Comparison of ENCODE assay signal across 9 cellular contexts in the genomic region with DNA sequence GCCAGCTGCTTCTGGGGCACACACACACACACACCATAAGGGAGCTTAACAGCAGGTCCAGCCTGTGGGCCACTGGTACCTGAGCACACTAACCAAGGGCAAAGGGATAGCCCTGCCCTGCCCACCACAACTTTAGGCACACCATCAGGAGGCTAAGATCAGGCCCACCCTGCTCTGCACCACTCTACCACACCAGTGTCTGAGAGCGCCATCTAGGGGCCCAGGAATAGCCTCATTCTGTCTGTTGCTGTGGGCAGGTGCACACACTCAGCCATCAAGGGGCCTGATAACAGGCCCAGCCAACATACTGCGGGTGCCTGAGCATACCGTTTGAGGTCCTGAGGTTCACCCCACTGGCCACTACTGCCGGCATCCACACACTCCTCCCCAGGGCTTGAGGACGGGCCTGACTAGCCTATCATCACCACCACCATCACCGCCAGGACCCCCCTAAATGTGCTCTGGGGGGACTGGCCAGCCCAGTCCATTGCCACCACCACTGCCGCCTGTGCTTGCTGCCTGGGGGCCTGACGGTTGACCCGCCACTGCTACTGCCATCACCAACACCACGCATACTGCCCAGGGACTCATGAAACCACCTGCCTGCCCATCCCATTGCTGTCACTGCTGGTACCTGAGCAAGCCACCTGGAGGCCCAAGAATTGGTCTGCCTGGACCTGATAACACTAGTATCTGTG. TPM values are rescaled to one million over a fixed set of nuclear protein-coding genes. Genes with fewer than 3 reads are reported as not detected.
A peak's percentile ranks its signal among the peaks of the same experiment; 100 is the strongest.
DNase-seq lines count a peak whose midpoint lies in the region; ATAC-seq, FAIRE-seq and TF ChIP-seq lines count a peak whose summit lies in the region.
"Had no signal": no experiment of that assay in that cellular context is flagged by ENCODE, and none has a peak within 500 bp of the region (broad histone marks: within the 10 kb centered on the region; RNA-seq: fewer than 3 reads in every experiment).

No MANE protein-coding gene starts in this region.

- intact Hi-C loops in ovary (cut with DNase I): no loop called here

- DNase-seq in GM12892 (ENCODE audit: insufficient read length): peak; percentile 29
- peak; percentile 59 for DNase-seq in MM.1S
- DNase-seq in activated T-cell treated with anti-CD3 and anti-CD28 coated beads for 24 hours (ENCODE audit: low read depth): peak; percentile 29
- peak; percentile 52 for DNase-seq in iPS DF 6.9 (ENCODE audit: low read depth, low spot score)
- peak; percentile 21 for DNase-seq in stimulated activated naive B cell treated with anti-CD40 and anti-IgM and Interleukin-4, amounts not matched to agents 10 μg/mL and 1 μg/mL and 100 μg/mL, for 72 hours
- no peak for DNase-seq in ovary

- no peak overlapping the region for H3K4me3 ChIP-seq in MM.1S (ENCODE audit: low read length)
- no peak overlapping the region for H3K4me3 ChIP-seq in iPS DF 6.9 (ENCODE audit: low read length)
- no peak overlapping the region for H3K4me3 ChIP-seq in ovary

- H3F3A ChIP-seq in MM.1S (ENCODE audit: insufficient read depth, low read length): no peaks in the 10 kb centered on the region

- H3K79me2 ChIP-seq in MM.1S (ENCODE audit: low read length): peaks cover 45% of the 10 kb centered on the region

- H3K27me3 Mint-ChIP-seq in stimulated activated naive B cell treated with anti-CD40 and anti-IgM and Interleukin-4, amounts not matched to agents 10 μg/mL and 1 μg/mL and 100 μg/mL, for 72 hours: no peaks in the 10 kb centered on the region

- H3K9ac ChIP-seq in MM.1S (ENCODE audit: low read length): no peak overlapping the region

- no peak for TF ChIP-seq EP300 in ovary (IDR thresholded peaks at IDR 0.05)

- TF ChIP-seq CTCF in MM.1S (IDR thresholded peaks at IDR 0.05; ENCODE audit: low read length): peak; percentile 74
- no peak for TF ChIP-seq CTCF in ovary (IDR thresholded peaks at IDR 0.05)

- H3K27ac Mint-ChIP-seq in stimulated activated naive B cell treated with anti-CD40 and anti-IgM and Interleukin-4, amounts not matched to agents 10 μg/mL and 1 μg/mL and 100 μg/mL, for 72 hours: peak overlapping the region; percentile 79
- H3K27ac Mint-ChIP-seq: T-helper 1 cell treated with Interleukin-12 subunit alpha and Interleukin-12 subunit beta and Interleukin-4 antibody, amounts not matched to agents 30 μg/mL and 1 μg/mL, for 36 hours had no signal

- no CpG with 5 or more reads among the region's 10 CpGs for WGBS in iPS DF 6.9 (ENCODE audit: insufficient coverage, insufficient read length)
- WGBS in ovary, 3 donors: 95 to 97% (median 95%) methylated on average over 10 of the region's 10 CpGs

- H3K4me1 Mint-ChIP-seq in stimulated activated naive B cell treated with anti-CD40 and anti-IgM and Interleukin-4, amounts not matched to agents 10 μg/mL and 1 μg/mL and 100 μg/mL, for 72 hours: peaks cover 31 to 44% of the 10 kb centered on the region in 2 donors

- H3K9me3 ChIP-seq in MM.1S (replicated peaks; ENCODE audit: insufficient read depth, low read length) (no peaks in the 10 kb centered on the region), iPS DF 6.9 (ENCODE audit: control insufficient read depth, insufficient read depth, low read length) (no peaks in the 10 kb centered on the region), ovary (no peaks in the 10 kb centered on the region)

- FAIRE-seq in GM12892 (lab: Jason Lieb, UNC): peak; percentile 72

- H3K4me3 Mint-ChIP-seq in stimulated activated naive B cell treated with anti-CD40 and anti-IgM and Interleukin-4, amounts not matched to agents 10 μg/mL and 1 μg/mL and 100 μg/mL, for 72 hours: no peak overlapping the region
- H3K4me3 Mint-ChIP-seq: T-helper 1 cell treated with Interleukin-12 subunit alpha and Interleukin-12 subunit beta and Interleukin-4 antibody, amounts not matched to agents 30 μg/mL and 1 μg/mL, for 36 hours had no signal

- H3K9me3 Mint-ChIP-seq in stimulated activated naive B cell treated with anti-CD40 and anti-IgM and Interleukin-4, amounts not matched to agents 10 μg/mL and 1 μg/mL and 100 μg/mL, for 72 hours: no peaks in the 10 kb centered on the region
- H3K9me3 Mint-ChIP-seq: T-helper 1 cell treated with Interleukin-12 subunit alpha and Interleukin-12 subunit beta and Interleukin-4 antibody, amounts not matched to agents 30 μg/mL and 1 μg/mL, for 36 hours had no signal

- H3K36me3 Mint-ChIP-seq in stimulated activated naive B cell treated with anti-CD40 and anti-IgM and Interleukin-4, amounts not matched to agents 10 μg/mL and 1 μg/mL and 100 μg/mL, for 72 hours: peaks cover 41 to 50% of the 10 kb centered on the region in 2 donors

- H2AFZ ChIP-seq in MM.1S (ENCODE audit: low read length): no peak overlapping the region

- no peaks in the 10 kb centered on the region for H4K20me1 ChIP-seq in MM.1S (ENCODE audit: insufficient read depth, low read length)

- peak; percentile 98 to 99 for ATAC-seq in stimulated activated naive B cell treated with anti-CD40 and anti-IgM and Interleukin-4, amounts not matched to agents 10 μg/mL and 1 μg/mL and 100 μg/mL, for 72 hours (replicated peaks)
- ATAC-seq in HG03469 (IDR thresholded peaks at IDR 0.05; ENCODE audit: unreplicated experiment) (no peak), HG03135 (IDR thresholded peaks at IDR 0.05; ENCODE audit: unreplicated experiment) (no peak)

- TF ChIP-seq POLR2A in GM12892 (IDR thresholded peaks at IDR 0.05; ENCODE audit: low read depth, low read length) (no peak), ovary (IDR thresholded peaks at IDR 0.05) (no peak)

- no peak overlapping the region for H3K4me2 ChIP-seq in MM.1S (ENCODE audit: low read depth, low read length)

- H3K27me3 ChIP-seq in MM.1S (replicated peaks; ENCODE audit: insufficient read depth, low read length): no peaks in the 10 kb centered on the region
- H3K27me3 ChIP-seq in iPS DF 6.9 (ENCODE audit: control insufficient read depth, insufficient read depth, low read length): no peaks in the 10 kb centered on the region
- H3K27me3 ChIP-seq in ovary: no peaks in the 10 kb centered on the region

- no peaks in the 10 kb centered on the region for H3K36me3 ChIP-seq in MM.1S (replicated peaks; ENCODE audit: insufficient read depth, low read length)
- no peaks in the 10 kb centered on the region for H3K36me3 ChIP-seq in iPS DF 6.9 (ENCODE audit: control insufficient read depth, insufficient read depth, low read length)
- H3K36me3 ChIP-seq in ovary: no peaks in the 10 kb centered on the region

- no peak overlapping the region for H3K27ac ChIP-seq in MM.1S (ENCODE audit: low read length)
- H3K27ac ChIP-seq in iPS DF 6.9 (ENCODE audit: low read length): no peak overlapping the region
- no peak overlapping the region for H3K27ac ChIP-seq in ovary

- H3K4me1 ChIP-seq in MM.1S (ENCODE audit: low read length) (no peaks in the 10 kb centered on the region), iPS DF 6.9 (ENCODE audit: control insufficient read depth, insufficient read depth, low read length) (no peaks in the 10 kb centered on the region), ovary (ENCODE audit: insufficient read depth) (no peaks in the 10 kb centered on the region)

- H3K9me2 ChIP-seq in MM.1S (replicated peaks; ENCODE audit: insufficient read depth, low read length): no peaks in the 10 kb centered on the region

RNA-seq across cellular contexts. Expression of a gene that starts 31.3 kb away (rescaled TPM):
- 27.5 TPM for polyA plus RNA-seq in GM12892 (2012; ENCODE audit: missing spikeins)
- 10 to 100 TPM; 17.2 to 35.2 (median 29.2) TPM for total RNA-seq in ovary
- polyA plus RNA-seq in ovary: 10 to 100 TPM; 21.8 to 23.8 TPM

RNA-seq across cellular contexts. Expression of a gene that starts 31.4 kb away (rescaled TPM):
- 15.0 TPM for polyA plus RNA-seq in GM12892 (2012; ENCODE audit: missing spikeins)
- total RNA-seq in ovary: 10 to 100 TPM in 4 of 7 donors, 1 to 10 TPM in 3; 6.8 to 17.1 (median 10.2) TPM
- polyA plus RNA-seq in ovary: 1 to 10 TPM; 9.2 to 9.5 TPM

Comparison
In these comparisons a context has a peak if more than half of its experiments do, and no peak if none do; other contexts are left out.
1. DNase-seq: peak in GM12892 (single experiment), MM.1S (single experiment), activated T-cell treated with anti-CD3 and anti-CD28 coated beads for 24 hours (single experiment), iPS DF 6.9 (single experiment) and stimulated activated naive B cell treated with anti-CD40 and anti-IgM and Interleukin-4, amounts not matched to agents 10 μg/mL and 1 μg/mL and 100 μg/mL, for 72 hours (single experiment); none in ovary (0 of 5).
2. ATAC-seq: peak in stimulated activated naive B cell treated with anti-CD40 and anti-IgM and Interleukin-4, amounts not matched to agents 10 μg/mL and 1 μg/mL and 100 μg/mL, for 72 hours (2 of 2); none in HG03469 (single experiment) and HG03135 (single experiment).